Comparison of ENCODE assay signal across 15 cellular contexts in genomic region chr16:10200823-10201571, GRCh38. TPM values are rescaled to one million over a fixed set of nuclear protein-coding genes. Genes with fewer than 3 reads are reported as not detected.
DNase-seq lines count a peak whose midpoint lies in the region; ATAC-seq and TF ChIP-seq lines count a peak whose summit lies in the region.
"Had no signal": no experiment of that assay in that cellular context is flagged by ENCODE, and none has a peak within 500 bp of the region (broad histone marks: within the 10 kb centered on the region; RNA-seq: fewer than 3 reads in every experiment).

No MANE protein-coding gene starts in this region.

- H3K4me3 Mint-ChIP-seq in neural crest cell: no peak overlapping the region
- H3K4me3 Mint-ChIP-seq: CD14-positive monocyte; CD4-positive, alpha-beta memory T cell; H9; IgD-negative memory B cell had no signal

- peak overlapping the region; percentile 43 for H3K27ac Mint-ChIP-seq in neural crest cell (ENCODE audit: unreplicated experiment)
- H3K27ac Mint-ChIP-seq: CD4-positive, alpha-beta memory T cell; H9 had no signal

- H3K36me3 Mint-ChIP-seq in neural crest cell (ENCODE audit: low read depth): no peaks in the 10 kb centered on the region
- H3K36me3 Mint-ChIP-seq: CD14-positive monocyte; CD4-positive, alpha-beta memory T cell had no signal

- intact Hi-C loops in left cardiac atrium (cut with DNase I): no loop called here

- TF ChIP-seq CTCF in neural crest cell (conservative IDR thresholded peaks at IDR 0.05): no peak

- H3K27me3 Mint-ChIP-seq in neural crest cell (ENCODE audit: low read depth): peaks cover 25% of the 10 kb centered on the region

- no peak for ATAC-seq in left cardiac atrium

- no peaks in the 10 kb centered on the region for H3K4me1 Mint-ChIP-seq in neural crest cell
- H3K4me1 Mint-ChIP-seq: CD14-positive monocyte; CD4-positive, alpha-beta memory T cell; IgD-negative memory B cell had no signal

- DNase-seq in DMS79 treated with DMSO at 0.1 percent for 48 hours (lab: John Stamatoyannopoulos, UW) (peak; percentile 8), DMS79 (lab: John Stamatoyannopoulos, UW) (no peak), NCI-H1694 (lab: John Stamatoyannopoulos, UW) (peak; percentile 45), cerebellar cortex (ENCODE audit: low spot score) (peak; percentile 93), neural crest cell (ENCODE audit: low read depth, low spot score) (no peak), activated gamma-delta T cell (lab: John Stamatoyannopoulos, UW) (no peak), left cardiac atrium (no peak)
- DNase-seq: 8988T; CD4-positive, alpha-beta memory T cell; DMS53; GF-D8; GOT3; H9 had no signal

- H3K9me3 Mint-ChIP-seq in neural crest cell: peaks cover 7% of the 10 kb centered on the region

RNA-seq across cellular contexts. Expression of gene GRIN2A, which starts 18.8 kb away (rescaled TPM):
- 0.09 and 0.48 TPM in 2 replicates for total RNA-seq in neural crest cell
- total RNA-seq in left cardiac atrium: 1 to 10 TPM; 2.0 to 6.5 TPM
- total RNA-seq: CD4-positive, alpha-beta memory T cell had no signal

Comparison
In these comparisons a context has a peak if more than half of its experiments do, and no peak if none do; other contexts are left out.
1. DNase-seq: peak in DMS79 treated with DMSO at 0.1 percent for 48 hours (single experiment), NCI-H1694 (single experiment) and cerebellar cortex (single experiment); none in DMS79 (single experiment), neural crest cell (single experiment), activated gamma-delta T cell (single experiment) and left cardiac atrium (single experiment).